Comparison of ENCODE assay signal across 8 cellular contexts in genomic region chr1:7561331-7561921, GRCh38.
A peak's percentile ranks its signal among the peaks of the same experiment; 100 is the strongest.
DNase-seq lines count a peak whose midpoint lies in the region; ATAC-seq and TF ChIP-seq lines count a peak whose summit lies in the region.

No MANE protein-coding gene starts in this region.

- DNase-seq in AG09319 (ENCODE audit: extremely low read depth, low read depth) (no peak), SW480 (ENCODE audit: low spot score) (peak; percentile 17), iPS-NIHi11 (ENCODE audit: low spot score) (peak; percentile 89), NCI-H1048 (lab: John Stamatoyannopoulos, UW) (no peak), GOT3 (lab: John Stamatoyannopoulos, UW) (no peak)

- ATAC-seq in GM21576 (IDR thresholded peaks at IDR 0.05; ENCODE audit: unreplicated experiment) (no peak), GM19455 (IDR thresholded peaks at IDR 0.05; ENCODE audit: unreplicated experiment) (no peak)

- TF ChIP-seq CTCF in AG09319 (IDR thresholded peaks at IDR 0.05; ENCODE audit: low read depth, low read length) = peak; percentile 22; the same call in 1 of the 2 replicates
- TF ChIP-seq CTCF in GM12874 (IDR thresholded peaks at IDR 0.05; ENCODE audit: insufficient read depth, low read depth, low read length) = peak; percentile 52

Comparison
In these comparisons a context has a peak if more than half of its experiments do, and no peak if none do; other contexts are left out.
1. DNase-seq: peak in SW480 (single experiment) and iPS-NIHi11 (single experiment); none in AG09319 (single experiment), NCI-H1048 (single experiment) and GOT3 (single experiment).